In genomic region chr2:145797692-145798091, GRCh38 we compare ENCODE assay signal across 23 cellular contexts.
"Had no signal": no experiment of that assay in that cellular context is flagged by ENCODE, and none has a peak within 500 bp of the region (broad histone marks: within the 10 kb centered on the region; RNA-seq: fewer than 3 reads in every experiment).

No MANE protein-coding gene starts in this region.

- H3K79me2 ChIP-seq: hepatocyte had no signal

- ATAC-seq: mucosa of descending colon; stimulated activated naive CD8-positive, alpha-beta T cell treated with anti-CD3 and anti-CD28 coated beads, Interleukin-15, Interleukin-2, amounts not matched to agents 100 U/mL and 50 U/mL, for 24 hours had no signal

- H3K27ac ChIP-seq: colonic mucosa, esophagus squamous epithelium, hepatocyte, left ventricle myocardium inferior, right atrium auricular region, tibial nerve, uterus had no signal

- H3K9me3 Mint-ChIP-seq: activated B cell treated with CpG ODN at 0.5 μM for 24 hours; activated CD4-positive, alpha-beta memory T cell treated with anti-CD3 and anti-CD28 coated beads for 36 hours; activated naive CD8-positive, alpha-beta T cell treated with anti-CD3 and anti-CD28 coated beads, Interleukin-2, amount 10 ng/mL, durations not matched to agents 7 days and 5 days; activated T-helper 2 cell treated with anti-CD3 and anti-CD28 coated beads, Interferon-gamma antibody, Interleukin-2, Interleukin-4, amounts not matched to agents 10 μg/mL and 5 μg/mL and 100 μg/mL, durations not matched to agents 14 hours and 24 hours and 36 hours; central memory CD8-positive, alpha-beta T cell; memory B cell; naive B cell had no signal

- FAIRE-seq: islet of Langerhans had no signal

- H3K4me1 Mint-ChIP-seq: activated B cell treated with CpG ODN at 0.5 μM for 24 hours; activated naive CD8-positive, alpha-beta T cell treated with anti-CD3 and anti-CD28 coated beads, Interleukin-2, amount 10 ng/mL, durations not matched to agents 7 days and 5 days; central memory CD8-positive, alpha-beta T cell; memory B cell; naive B cell had no signal

- H3K27me3 ChIP-seq: colonic mucosa, esophagus squamous epithelium, hepatocyte, right atrium auricular region, tibial nerve, uterus had no signal

- DNase-seq: activated B cell treated with CpG ODN at 0.5 μM for 24 hours; activated CD4-positive, alpha-beta memory T cell treated with anti-CD3 and anti-CD28 coated beads for 36 hours; activated CD4-positive, alpha-beta T cell treated with anti-CD3 and anti-CD28 coated beads for 4 hours; activated naive CD4-positive, alpha-beta T cell treated with Interleukin-2 at 50 U/mL for 16 hours; activated naive CD8-positive, alpha-beta T cell treated with anti-CD3 and anti-CD28 coated beads, Interleukin-2, amount 10 ng/mL, durations not matched to agents 7 days and 5 days; colonic mucosa; esophagus squamous epithelium; left ventricle myocardium inferior; mucosa of descending colon; naive B cell; stimulated activated CD4-positive, alpha-beta T cell treated with anti-CD3 and anti-CD28 coated beads, Interleukin-2, amount 100 ng/mL, for 24 hours; stimulated activated naive CD8-positive, alpha-beta T cell treated with anti-CD3 and anti-CD28 coated beads, Interleukin-15, Interleukin-2, amounts not matched to agents 100 U/mL and 50 U/mL, for 24 hours; substantia nigra; uterus had no signal

- H3K4me3 Mint-ChIP-seq: activated B cell treated with CpG ODN at 0.5 μM for 24 hours; activated CD4-positive, alpha-beta memory T cell treated with anti-CD3 and anti-CD28 coated beads for 36 hours; activated naive CD8-positive, alpha-beta T cell treated with anti-CD3 and anti-CD28 coated beads, Interleukin-2, amount 10 ng/mL, durations not matched to agents 7 days and 5 days; brain; central memory CD8-positive, alpha-beta T cell; memory B cell; naive B cell; neural crest cell had no signal

- H3K9me3 ChIP-seq: colonic mucosa, esophagus squamous epithelium, left ventricle myocardium inferior, mucosa of descending colon, right atrium auricular region, tibial nerve, uterus had no signal

- H3K4me1 ChIP-seq: colonic mucosa, esophagus squamous epithelium, left ventricle myocardium inferior, right atrium auricular region, tibial nerve, uterus had no signal

- H3K36me3 ChIP-seq: colonic mucosa, esophagus squamous epithelium, left ventricle myocardium inferior, right atrium auricular region, tibial nerve, uterus had no signal

- H3K4me2 ChIP-seq: hepatocyte had no signal

- H3K4me3 ChIP-seq: colonic mucosa, esophagus squamous epithelium, hepatocyte, left ventricle myocardium inferior, mucosa of descending colon, right atrium auricular region, tibial nerve, uterus had no signal

- H3K27ac Mint-ChIP-seq: activated B cell treated with CpG ODN at 0.5 μM for 24 hours; activated CD4-positive, alpha-beta memory T cell treated with anti-CD3 and anti-CD28 coated beads for 36 hours; activated naive CD8-positive, alpha-beta T cell treated with anti-CD3 and anti-CD28 coated beads, Interleukin-2, amount 10 ng/mL, durations not matched to agents 7 days and 5 days; activated T-helper 2 cell treated with anti-CD3 and anti-CD28 coated beads, Interferon-gamma antibody, Interleukin-2, Interleukin-4, amounts not matched to agents 10 μg/mL and 5 μg/mL and 100 μg/mL, durations not matched to agents 14 hours and 24 hours and 36 hours; brain; memory B cell; naive B cell had no signal

- H2AFZ ChIP-seq: hepatocyte had no signal

- H3K27me3 Mint-ChIP-seq: activated B cell treated with CpG ODN at 0.5 μM for 24 hours; activated CD4-positive, alpha-beta memory T cell treated with anti-CD3 and anti-CD28 coated beads for 36 hours; activated naive CD8-positive, alpha-beta T cell treated with anti-CD3 and anti-CD28 coated beads, Interleukin-2, amount 10 ng/mL, durations not matched to agents 7 days and 5 days; brain; central memory CD8-positive, alpha-beta T cell; memory B cell; naive B cell had no signal

- H3K36me3 Mint-ChIP-seq: activated CD4-positive, alpha-beta memory T cell treated with anti-CD3 and anti-CD28 coated beads for 36 hours; activated naive CD8-positive, alpha-beta T cell treated with anti-CD3 and anti-CD28 coated beads, Interleukin-2, amount 10 ng/mL, durations not matched to agents 7 days and 5 days; brain; memory B cell; naive B cell had no signal
